Comparison of ENCODE assay signal across 1 cellular context in genomic region chr1:58950897-58951296, GRCh38.
TF ChIP-seq lines count a peak whose summit lies in the region.

No MANE protein-coding gene starts in this region.

TF ChIP-seq in Ishikawa, 13 proteins besides CTCF, POLR2A, EP300 and RAD21 (continued from another document):
- TF ChIP-seq REST (IDR thresholded peaks at IDR 0.05; ENCODE audit: low read depth) (no peak), NFIC (IDR thresholded peaks at IDR 0.05) (no peak)
